ENCODE assay signal across 19 cellular contexts in genomic region chr13:94157705-94158218, GRCh38.
DNase-seq lines count a peak whose midpoint lies in the region; ATAC-seq and TF ChIP-seq lines count a peak whose summit lies in the region.
"Had no signal": no experiment of that assay in that cellular context is flagged by ENCODE, and none has a peak within 500 bp of the region (broad histone marks: within the 10 kb centered on the region; RNA-seq: fewer than 3 reads in every experiment).

No MANE protein-coding gene starts in this region.

- no peak for TF ChIP-seq CTCF in adrenal gland (IDR thresholded peaks at IDR 0.05)
- TF ChIP-seq CTCF in lower lobe of right lung (IDR thresholded peaks at IDR 0.05): no peak
- no peak for TF ChIP-seq CTCF in thoracic aorta (IDR thresholded peaks at IDR 0.05)

- TF ChIP-seq POLR2A in adrenal gland (IDR thresholded peaks at IDR 0.05): no peak

- intact Hi-C loops in adrenal gland (cut with DNase I) (no loop called here), lower lobe of right lung (cut with DNase I) (no loop called here)

- DNase-seq in adrenal gland (peak in 4 of 7 donors; percentile 16 to 53 (median 27)), fibroblast of the conjunctiva (ENCODE audit: low read depth) (peak; percentile 84), lower lobe of right lung (no peak), thoracic aorta (ENCODE audit: low spot score) (no peak), NCI-H187 (lab: John Stamatoyannopoulos, UW) (no peak)
- DNase-seq: activated CD4-positive, alpha-beta T cell treated with anti-CD3 and anti-CD28 coated beads, Interleukin-2, amount 10 ng/mL, durations not matched to agents 7 days and 5 days; activated CD8-positive, alpha-beta memory T cell treated with anti-CD3 and anti-CD28 coated beads, Interleukin-2, amount 50 U/mL, for 4 hours; activated gamma-delta T cell; amniotic stem cell; cerebellar nuclear complex; effector CD4-positive, alpha-beta T cell; NCI-H1105; NCI-H510A treated with DMSO at 0.1 percent for 48 hours; stimulated activated naive CD4-positive, alpha-beta T cell; transverse colon had no signal

- H3K4me1 ChIP-seq in adrenal gland (replicated peaks in 1 of 2) (no peaks in the 10 kb centered on the region), lower lobe of right lung (peaks cover 3% of the 10 kb centered on the region), thoracic aorta (ENCODE audit: control insufficient read depth in 1 of 2, low read depth in 2 of 2) (peaks cover 17 to 34% of the 10 kb centered on the region in 2 donors)
- H3K4me1 ChIP-seq: transverse colon had no signal

- H3K9me3 ChIP-seq in adrenal gland (replicated peaks in 1 of 3) (no peaks in the 10 kb centered on the region), lower lobe of right lung (no peaks in the 10 kb centered on the region), thoracic aorta (no peaks in the 10 kb centered on the region)
- H3K9me3 ChIP-seq: transverse colon had no signal

- H3K27me3 ChIP-seq in adrenal gland: no peaks in the 10 kb centered on the region
- no peaks in the 10 kb centered on the region for H3K27me3 ChIP-seq in lower lobe of right lung (ENCODE audit: low read depth)
- no peaks in the 10 kb centered on the region for H3K27me3 ChIP-seq in thoracic aorta (replicated peaks; ENCODE audit: insufficient read depth)
- H3K27me3 ChIP-seq: hepatocyte, transverse colon had no signal

- ATAC-seq in lower lobe of right lung: peak; percentile 50 to 78
- ATAC-seq in thoracic aorta (ENCODE audit: insufficient number of reproducible peaks, low FRiP score, low read depth): peak; percentile 19
- no peak for ATAC-seq in HG02763 (IDR thresholded peaks at IDR 0.05; ENCODE audit: unreplicated experiment)
- ATAC-seq in HG03039 (IDR thresholded peaks at IDR 0.05; ENCODE audit: unreplicated experiment): no peak
- ATAC-seq: esophagus mucosa had no signal

- H3K36me3 ChIP-seq in adrenal gland (replicated peaks in 1 of 2) (no peaks in the 10 kb centered on the region), lower lobe of right lung (no peaks in the 10 kb centered on the region), thoracic aorta (no peaks in the 10 kb centered on the region)
- H3K36me3 ChIP-seq: transverse colon had no signal

- H3K27ac ChIP-seq in adrenal gland (no peak overlapping the region), lower lobe of right lung (no peak overlapping the region), thoracic aorta (peak overlapping the region in 1 of 2 donors; percentile 41)
- H3K27ac ChIP-seq: hepatocyte, transverse colon had no signal

- WGBS in adrenal gland, 4 donors: 60 to 66% (median 64%) methylated on average over 2 of the region's 2 CpGs

- H3K4me3 ChIP-seq in adrenal gland (no peak overlapping the region), lower lobe of right lung (no peak overlapping the region), thoracic aorta (no peak overlapping the region)
- H3K4me3 ChIP-seq: hepatocyte, transverse colon had no signal

Comparison
In these comparisons a context has a peak if more than half of its experiments do, and no peak if none do; other contexts are left out.
1. DNase-seq: peak in adrenal gland (4 of 7) and fibroblast of the conjunctiva (single experiment); none in lower lobe of right lung (single experiment), thoracic aorta (single experiment) and NCI-H187 (0 of 2).
2. ATAC-seq: peak in lower lobe of right lung (2 of 2) and thoracic aorta (single experiment); none in HG02763 (single experiment) and HG03039 (single experiment).